ENCODE assay signal across 7 cellular contexts in the genomic region with DNA sequence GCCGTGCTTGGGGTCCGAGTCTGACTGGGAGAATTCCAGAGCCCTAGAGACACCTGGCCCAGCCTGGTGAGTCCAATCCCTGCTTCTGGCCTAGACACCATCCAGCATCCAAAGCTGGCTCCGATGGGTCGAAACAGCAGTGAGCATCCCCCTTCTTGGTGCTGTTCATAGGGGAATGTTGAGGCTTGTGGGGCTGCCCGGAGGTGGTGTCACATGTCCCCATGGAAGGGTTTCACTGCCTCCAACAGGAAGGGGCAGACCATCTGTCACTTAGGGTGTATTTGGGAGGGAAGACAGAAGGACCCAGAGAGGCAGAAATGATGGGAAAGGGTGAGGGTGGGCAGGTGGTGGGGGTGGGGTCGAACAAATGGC. TPM values are rescaled to one million over a fixed set of nuclear protein-coding genes. Genes with fewer than 3 reads are reported as not detected.
DNase-seq lines count a peak whose midpoint lies in the region; ATAC-seq and TF ChIP-seq lines count a peak whose summit lies in the region.

No MANE protein-coding gene starts in this region.

- no peak for DNase-seq in T-cell
- no peak for DNase-seq in hepatocyte (ENCODE audit: low spot score)
- DNase-seq in stimulated activated effector memory CD8-positive, alpha-beta T cell treated with anti-CD3 and anti-CD28 coated beads, Interleukin-12 subunit alpha, Interleukin-12 subunit beta, amount 100 ng/mL, for 72 hours (ENCODE audit: low spot score in 2 of 2) = no peak
- DNase-seq in DMS153 (lab: John Stamatoyannopoulos, UW) = no peak

- H4K20me1 ChIP-seq in hepatocyte (ENCODE audit: insufficient read depth, poor library complexity, severe bottlenecking) = no peaks in the 10 kb centered on the region

- H3K4me1 Mint-ChIP-seq in T-cell = peaks cover 42 to 55% (median 44%) of the 10 kb centered on the region in 3 donors
- peaks cover 72% of the 10 kb centered on the region for H3K4me1 Mint-ChIP-seq in stimulated activated effector memory CD8-positive, alpha-beta T cell treated with anti-CD3 and anti-CD28 coated beads, Interleukin-12 subunit alpha, Interleukin-12 subunit beta, amount 100 ng/mL, for 72 hours

- H3K4me3 ChIP-seq in HEK293 (ENCODE audit: low read depth, low read length) (no peak overlapping the region), hepatocyte (no peak overlapping the region)

- H3K9me3 ChIP-seq in HEK293 (ENCODE audit: control insufficient read depth, insufficient read depth, low read depth, low read length) (no peaks in the 10 kb centered on the region), hepatocyte (ENCODE audit: low read depth) (no peaks in the 10 kb centered on the region)

- no peak for ATAC-seq in T-cell (replicated peaks in 1 of 4)
- no peak for ATAC-seq in stimulated activated effector memory CD8-positive, alpha-beta T cell treated with anti-CD3 and anti-CD28 coated beads, Interleukin-12 subunit alpha, Interleukin-12 subunit beta, amount 100 ng/mL, for 72 hours
- no peak for ATAC-seq in HG03439 (IDR thresholded peaks at IDR 0.05; ENCODE audit: unreplicated experiment)
- no peak for ATAC-seq in GM18502 (IDR thresholded peaks at IDR 0.05; ENCODE audit: poor library complexity, unreplicated experiment)

- no peaks in the 10 kb centered on the region for H3K9me3 Mint-ChIP-seq in T-cell
- H3K9me3 Mint-ChIP-seq in stimulated activated effector memory CD8-positive, alpha-beta T cell treated with anti-CD3 and anti-CD28 coated beads, Interleukin-12 subunit alpha, Interleukin-12 subunit beta, amount 100 ng/mL, for 72 hours = no peaks in the 10 kb centered on the region

- H3K36me3 Mint-ChIP-seq in T-cell = no peaks in the 10 kb centered on the region
- H3K36me3 Mint-ChIP-seq in stimulated activated effector memory CD8-positive, alpha-beta T cell treated with anti-CD3 and anti-CD28 coated beads, Interleukin-12 subunit alpha, Interleukin-12 subunit beta, amount 100 ng/mL, for 72 hours = peaks cover 10% of the 10 kb centered on the region

- no peak overlapping the region for H3K4me2 ChIP-seq in hepatocyte

- H3K27ac ChIP-seq in HEK293 (ENCODE audit: extremely low read depth, low read depth, low read length) = no peak overlapping the region
- H3K27ac ChIP-seq in hepatocyte = peak overlapping the region; percentile 91

- no peaks in the 10 kb centered on the region for H3K9me2 ChIP-seq in hepatocyte (replicated peaks; ENCODE audit: insufficient read depth)

- H3K4me3 Mint-ChIP-seq in T-cell = peak overlapping the region in 1 of 3 donors; percentile 19
- peak overlapping the region; percentile 22 for H3K4me3 Mint-ChIP-seq in stimulated activated effector memory CD8-positive, alpha-beta T cell treated with anti-CD3 and anti-CD28 coated beads, Interleukin-12 subunit alpha, Interleukin-12 subunit beta, amount 100 ng/mL, for 72 hours

- no peaks in the 10 kb centered on the region for H3K27me3 ChIP-seq in hepatocyte

- POLR2A ChIA-PET in HEK293 (lab: Yijun Ruan, JAX) (interaction anchor here (1.7 kb wide), 1 partner anchor 464 kb away, joined by 4 read pairs; no protein-coding TSS in a partner anchor), T-cell (lab: Charles Lee) (no interaction called here)

- CTCF ChIA-PET in HEK293 (lab: Yijun Ruan, JAX) (interaction anchor here (0.6 to 3.8 kb wide), 9 partner anchors 11 to 476 kb away, joined by 3 to 22 read pairs (median 4); partner anchors contain the start of gene C9orf50), T-cell (lab: Charles Lee) (interaction anchor here (0.6 to 1.5 kb wide), 2 partner anchors 11 to 464 kb away, joined by 3 to 5 read pairs; no protein-coding TSS in a partner anchor)

- no peaks in the 10 kb centered on the region for H3K79me2 ChIP-seq in hepatocyte

- no peaks in the 10 kb centered on the region for H3K27me3 Mint-ChIP-seq in T-cell

- H3K36me3 ChIP-seq in HEK293 (ENCODE audit: control insufficient read depth in 2 of 2, insufficient read depth in 1 of 2, low read length in 2 of 2) (no peaks in the 10 kb centered on the region), hepatocyte (replicated peaks; ENCODE audit: insufficient read depth, low read depth) (no peaks in the 10 kb centered on the region)

- peak overlapping the region; percentile 76 to 82 for H3K27ac Mint-ChIP-seq in T-cell
- peak overlapping the region; percentile 89 for H3K27ac Mint-ChIP-seq in stimulated activated effector memory CD8-positive, alpha-beta T cell treated with anti-CD3 and anti-CD28 coated beads, Interleukin-12 subunit alpha, Interleukin-12 subunit beta, amount 100 ng/mL, for 72 hours

- WGBS in hepatocyte (ENCODE audit: low lambda C conversion rate, missing lambda C conversion rate) = 87% methylated on average over 6 of the region's 6 CpGs

- TF ChIP-seq CTCF in HEK293 (tag by site-specific recombination; IDR thresholded peaks at IDR 0.05) = no peak
- TF ChIP-seq CTCF in hepatocyte (IDR thresholded peaks at IDR 0.05; ENCODE audit: poor library complexity) = no peak

- H3K4me1 ChIP-seq in HEK293 (ENCODE audit: control insufficient read depth, insufficient read depth, low read length) (no peaks in the 10 kb centered on the region; the same call in 1 of the 2 replicates), hepatocyte (ENCODE audit: insufficient read depth) (peaks cover 32% of the 10 kb centered on the region)

- no peak overlapping the region for H2AFZ ChIP-seq in hepatocyte

TF ChIP-seq in HEK293, 187 proteins besides CTCF, POLR2A, EP300 and RAD21:
- TF ChIP-seq, protein P1, sequence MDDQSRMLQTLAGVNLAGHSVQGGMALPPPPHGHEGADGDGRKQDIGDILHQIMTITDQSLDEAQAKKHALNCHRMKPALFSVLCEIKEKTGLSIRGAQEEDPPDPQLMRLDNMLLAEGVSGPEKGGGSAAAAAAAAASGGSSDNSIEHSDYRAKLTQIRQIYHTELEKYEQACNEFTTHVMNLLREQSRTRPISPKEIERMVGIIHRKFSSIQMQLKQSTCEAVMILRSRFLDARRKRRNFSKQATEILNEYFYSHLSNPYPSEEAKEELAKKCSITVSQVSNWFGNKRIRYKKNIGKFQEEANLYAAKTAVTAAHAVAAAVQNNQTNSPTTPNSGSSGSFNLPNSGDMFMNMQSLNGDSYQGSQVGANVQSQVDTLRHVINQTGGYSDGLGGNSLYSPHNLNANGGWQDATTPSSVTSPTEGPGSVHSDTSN (CRISPR knock-in tag; IDR thresholded peaks at IDR 0.05) = no peak
- TF ChIP-seq ZNF580 (tag by site-specific recombination; IDR thresholded peaks at IDR 0.05) (0 out of 2 replicates have a peak, but pooled peaks have one; percentile 30), ZNF174 (tag by site-specific recombination; IDR thresholded peaks at IDR 0.05) (no peak)

RNA-seq across cellular contexts. Expression of gene C9orf50, which starts 13.9 kb away (rescaled TPM):
- total RNA-seq in T-cell (not detected), hepatocyte (not detected in 2 replicates)
- polyA plus RNA-seq in hepatocyte = 0.86 TPM in 1 of 2 replicates, not detected in the other

RNA-seq across cellular contexts. Expression of gene NTMT1, which starts 19.0 kb away (rescaled TPM):
- total RNA-seq in T-cell (10 to 100 TPM; 31.0 to 45.0 (median 40.3) TPM), hepatocyte (20.8 and 32.5 TPM in 2 replicates)
- 66.9 and 81.4 TPM in 2 replicates for polyA plus RNA-seq in hepatocyte

RNA-seq across cellular contexts. Expression of gene ASB6, which starts 34.9 kb away (rescaled TPM):
- total RNA-seq in T-cell = 10 to 100 TPM; 28.3 to 35.2 (median 30.8) TPM
- total RNA-seq in hepatocyte = 10.5 and 14.2 TPM in 2 replicates
- polyA plus RNA-seq in hepatocyte = 10.7 and 15.5 TPM in 2 replicates

RNA-seq across cellular contexts. Expression of gene PRRX2, which starts 58.4 kb away (rescaled TPM):
- total RNA-seq in T-cell (under 1 TPM in 1 of 5 donors, not detected in 4; 0.26 TPM), hepatocyte (5.7 and 9.7 TPM in 2 replicates)
- polyA plus RNA-seq in hepatocyte = 14.0 and 23.0 TPM in 2 replicates
